Comparison of ENCODE assay signal across 1 cellular context in genomic region chr4:15521442-15522039, GRCh38.
TF ChIP-seq lines count a peak whose summit lies in the region.

No MANE protein-coding gene starts in this region.

TF ChIP-seq in SK-N-SH, 30 proteins besides CTCF, POLR2A, EP300 and RAD21 (continued from another document):
- no peak for TF ChIP-seq ZBTB33 (IDR thresholded peaks at IDR 0.05; ENCODE audit: borderline replicate concordance, low read depth)
- TF ChIP-seq GABPA (IDR thresholded peaks at IDR 0.05; ENCODE audit: low read depth): no peak
- no peak for TF ChIP-seq RFX5 (IDR thresholded peaks at IDR 0.05; ENCODE audit: low read length)
- TF ChIP-seq GATA2 (CRISPR knock-in tag; IDR thresholded peaks at IDR 0.05): no peak
- no peak for TF ChIP-seq POLR2AphosphoS5 (IDR thresholded peaks at IDR 0.05; ENCODE audit: low read depth, low read length)
- no peak for TF ChIP-seq USF1 (IDR thresholded peaks at IDR 0.05; ENCODE audit: borderline replicate concordance, low read depth)
- TF ChIP-seq SIN3A (IDR thresholded peaks at IDR 0.05; ENCODE audit: borderline replicate concordance, low read depth, low read length): no peak
- TF ChIP-seq PBX3 (IDR thresholded peaks at IDR 0.05): no peak
- no peak for TF ChIP-seq TEAD4 (IDR thresholded peaks at IDR 0.05; ENCODE audit: borderline replicate concordance, insufficient read depth)
- TF ChIP-seq FOXJ3 (CRISPR knock-in tag; IDR thresholded peaks at IDR 0.05): no peak
- TF ChIP-seq MAX (IDR thresholded peaks at IDR 0.05; ENCODE audit: low read depth): no peak
- no peak for TF ChIP-seq IRF3 (IDR thresholded peaks at IDR 0.05; ENCODE audit: low read depth, low read length)
